In the genomic region with DNA sequence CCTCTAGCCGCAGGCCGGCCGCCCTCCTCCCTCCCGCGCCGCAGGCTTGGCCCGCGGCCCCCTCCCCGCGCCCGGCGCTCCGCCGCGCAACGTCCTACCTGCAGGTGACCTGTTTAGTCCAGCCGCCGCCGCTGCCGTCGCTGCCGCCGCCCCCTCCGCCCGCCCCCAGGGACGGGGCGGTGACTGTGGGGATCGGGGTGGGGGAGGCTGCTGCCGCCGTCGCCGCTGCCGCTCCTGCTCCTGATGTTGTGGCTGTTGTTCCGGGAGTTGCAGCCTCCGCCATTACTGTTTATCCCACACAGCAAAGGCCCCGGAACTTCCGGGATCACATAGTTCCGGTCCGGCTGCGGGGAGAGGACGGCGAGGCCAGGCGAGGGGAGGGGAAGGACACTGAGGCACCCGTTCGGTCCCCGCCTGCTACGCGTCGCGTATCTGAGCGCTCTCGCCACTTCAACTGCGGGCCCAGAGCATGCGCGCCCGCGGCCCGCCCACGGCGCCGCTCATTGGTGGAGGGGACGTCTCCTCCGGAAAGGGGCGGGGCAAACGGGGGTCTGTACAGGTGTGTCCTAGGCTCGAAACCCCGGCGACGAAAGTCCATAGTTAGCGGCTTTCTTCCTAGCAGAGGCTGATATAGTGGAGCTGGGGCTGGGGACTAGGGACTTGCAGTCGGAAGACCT, we compare ENCODE assay signal across 1 cellular context.
A peak's percentile ranks its signal among the peaks of the same experiment; 100 is the strongest.
TF ChIP-seq lines count a peak whose summit lies in the region.

A gene with protein sequence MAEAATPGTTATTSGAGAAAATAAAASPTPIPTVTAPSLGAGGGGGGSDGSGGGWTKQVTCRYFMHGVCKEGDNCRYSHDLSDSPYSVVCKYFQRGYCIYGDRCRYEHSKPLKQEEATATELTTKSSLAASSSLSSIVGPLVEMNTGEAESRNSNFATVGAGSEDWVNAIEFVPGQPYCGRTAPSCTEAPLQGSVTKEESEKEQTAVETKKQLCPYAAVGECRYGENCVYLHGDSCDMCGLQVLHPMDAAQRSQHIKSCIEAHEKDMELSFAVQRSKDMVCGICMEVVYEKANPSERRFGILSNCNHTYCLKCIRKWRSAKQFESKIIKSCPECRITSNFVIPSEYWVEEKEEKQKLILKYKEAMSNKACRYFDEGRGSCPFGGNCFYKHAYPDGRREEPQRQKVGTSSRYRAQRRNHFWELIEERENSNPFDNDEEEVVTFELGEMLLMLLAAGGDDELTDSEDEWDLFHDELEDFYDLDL (minus strand): TSS at position 444 of the 677 bp plus-strand sequence. CDS start 161 bp downstream, at position 283.

TF ChIP-seq in GM12878, 131 proteins besides CTCF, POLR2A, EP300 and RAD21 (continued from another document and continues in another):
- TF ChIP-seq MYC (IDR thresholded peaks at IDR 0.05; ENCODE audit: insufficient read depth, insufficient read length, insufficient replicate concordance, low read length, severe bottlenecking), result no peak
- TF ChIP-seq ZNF207 (IDR thresholded peaks at IDR 0.05; ENCODE audit: borderline replicate concordance), result no peak
- no peak for TF ChIP-seq SRF (IDR thresholded peaks at IDR 0.05; ENCODE audit: low read depth in 2 of 2, low read length in 2 of 2)
- TF ChIP-seq, protein P1, sequence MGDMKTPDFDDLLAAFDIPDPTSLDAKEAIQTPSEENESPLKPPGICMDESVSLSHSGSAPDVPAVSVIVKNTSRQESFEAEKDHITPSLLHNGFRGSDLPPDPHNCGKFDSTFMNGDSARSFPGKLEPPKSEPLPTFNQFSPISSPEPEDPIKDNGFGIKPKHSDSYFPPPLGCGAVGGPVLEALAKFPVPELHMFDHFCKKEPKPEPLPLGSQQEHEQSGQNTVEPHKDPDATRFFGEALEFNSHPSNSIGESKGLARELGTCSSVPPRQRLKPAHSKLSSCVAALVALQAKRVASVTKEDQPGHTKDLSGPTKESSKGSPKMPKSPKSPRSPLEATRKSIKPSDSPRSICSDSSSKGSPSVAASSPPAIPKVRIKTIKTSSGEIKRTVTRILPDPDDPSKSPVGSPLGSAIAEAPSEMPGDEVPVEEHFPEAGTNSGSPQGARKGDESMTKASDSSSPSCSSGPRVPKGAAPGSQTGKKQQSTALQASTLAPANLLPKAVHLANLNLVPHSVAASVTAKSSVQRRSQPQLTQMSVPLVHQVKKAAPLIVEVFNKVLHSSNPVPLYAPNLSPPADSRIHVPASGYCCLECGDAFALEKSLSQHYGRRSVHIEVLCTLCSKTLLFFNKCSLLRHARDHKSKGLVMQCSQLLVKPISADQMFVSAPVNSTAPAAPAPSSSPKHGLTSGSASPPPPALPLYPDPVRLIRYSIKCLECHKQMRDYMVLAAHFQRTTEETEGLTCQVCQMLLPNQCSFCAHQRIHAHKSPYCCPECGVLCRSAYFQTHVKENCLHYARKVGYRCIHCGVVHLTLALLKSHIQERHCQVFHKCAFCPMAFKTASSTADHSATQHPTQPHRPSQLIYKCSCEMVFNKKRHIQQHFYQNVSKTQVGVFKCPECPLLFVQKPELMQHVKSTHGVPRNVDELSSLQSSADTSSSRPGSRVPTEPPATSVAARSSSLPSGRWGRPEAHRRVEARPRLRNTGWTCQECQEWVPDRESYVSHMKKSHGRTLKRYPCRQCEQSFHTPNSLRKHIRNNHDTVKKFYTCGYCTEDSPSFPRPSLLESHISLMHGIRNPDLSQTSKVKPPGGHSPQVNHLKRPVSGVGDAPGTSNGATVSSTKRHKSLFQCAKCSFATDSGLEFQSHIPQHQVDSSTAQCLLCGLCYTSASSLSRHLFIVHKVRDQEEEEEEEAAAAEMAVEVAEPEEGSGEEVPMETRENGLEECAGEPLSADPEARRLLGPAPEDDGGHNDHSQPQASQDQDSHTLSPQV (IDR thresholded peaks at IDR 0.05), result no peak
- no peak for TF ChIP-seq MEF2A (IDR thresholded peaks at IDR 0.05; ENCODE audit: insufficient read depth, low read depth, low read length)
- TF ChIP-seq EED (IDR thresholded peaks at IDR 0.05; ENCODE audit: low read depth), result no peak
- TF ChIP-seq IKZF1 (conservative IDR thresholded peaks at IDR 0.05), result peak; percentile 67
- TF ChIP-seq, protein P2, sequence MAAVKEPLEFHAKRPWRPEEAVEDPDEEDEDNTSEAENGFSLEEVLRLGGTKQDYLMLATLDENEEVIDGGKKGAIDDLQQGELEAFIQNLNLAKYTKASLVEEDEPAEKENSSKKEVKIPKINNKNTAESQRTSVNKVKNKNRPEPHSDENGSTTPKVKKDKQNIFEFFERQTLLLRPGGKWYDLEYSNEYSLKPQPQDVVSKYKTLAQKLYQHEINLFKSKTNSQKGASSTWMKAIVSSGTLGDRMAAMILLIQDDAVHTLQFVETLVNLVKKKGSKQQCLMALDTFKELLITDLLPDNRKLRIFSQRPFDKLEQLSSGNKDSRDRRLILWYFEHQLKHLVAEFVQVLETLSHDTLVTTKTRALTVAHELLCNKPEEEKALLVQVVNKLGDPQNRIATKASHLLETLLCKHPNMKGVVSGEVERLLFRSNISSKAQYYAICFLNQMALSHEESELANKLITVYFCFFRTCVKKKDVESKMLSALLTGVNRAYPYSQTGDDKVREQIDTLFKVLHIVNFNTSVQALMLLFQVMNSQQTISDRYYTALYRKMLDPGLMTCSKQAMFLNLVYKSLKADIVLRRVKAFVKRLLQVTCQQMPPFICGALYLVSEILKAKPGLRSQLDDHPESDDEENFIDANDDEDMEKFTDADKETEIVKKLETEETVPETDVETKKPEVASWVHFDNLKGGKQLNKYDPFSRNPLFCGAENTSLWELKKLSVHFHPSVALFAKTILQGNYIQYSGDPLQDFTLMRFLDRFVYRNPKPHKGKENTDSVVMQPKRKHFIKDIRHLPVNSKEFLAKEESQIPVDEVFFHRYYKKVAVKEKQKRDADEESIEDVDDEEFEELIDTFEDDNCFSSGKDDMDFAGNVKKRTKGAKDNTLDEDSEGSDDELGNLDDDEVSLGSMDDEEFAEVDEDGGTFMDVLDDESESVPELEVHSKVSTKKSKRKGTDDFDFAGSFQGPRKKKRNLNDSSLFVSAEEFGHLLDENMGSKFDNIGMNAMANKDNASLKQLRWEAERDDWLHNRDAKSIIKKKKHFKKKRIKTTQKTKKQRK (IDR thresholded peaks at IDR 0.05; ENCODE audit: low read depth, low read length), result no peak
- TF ChIP-seq, protein P3, sequence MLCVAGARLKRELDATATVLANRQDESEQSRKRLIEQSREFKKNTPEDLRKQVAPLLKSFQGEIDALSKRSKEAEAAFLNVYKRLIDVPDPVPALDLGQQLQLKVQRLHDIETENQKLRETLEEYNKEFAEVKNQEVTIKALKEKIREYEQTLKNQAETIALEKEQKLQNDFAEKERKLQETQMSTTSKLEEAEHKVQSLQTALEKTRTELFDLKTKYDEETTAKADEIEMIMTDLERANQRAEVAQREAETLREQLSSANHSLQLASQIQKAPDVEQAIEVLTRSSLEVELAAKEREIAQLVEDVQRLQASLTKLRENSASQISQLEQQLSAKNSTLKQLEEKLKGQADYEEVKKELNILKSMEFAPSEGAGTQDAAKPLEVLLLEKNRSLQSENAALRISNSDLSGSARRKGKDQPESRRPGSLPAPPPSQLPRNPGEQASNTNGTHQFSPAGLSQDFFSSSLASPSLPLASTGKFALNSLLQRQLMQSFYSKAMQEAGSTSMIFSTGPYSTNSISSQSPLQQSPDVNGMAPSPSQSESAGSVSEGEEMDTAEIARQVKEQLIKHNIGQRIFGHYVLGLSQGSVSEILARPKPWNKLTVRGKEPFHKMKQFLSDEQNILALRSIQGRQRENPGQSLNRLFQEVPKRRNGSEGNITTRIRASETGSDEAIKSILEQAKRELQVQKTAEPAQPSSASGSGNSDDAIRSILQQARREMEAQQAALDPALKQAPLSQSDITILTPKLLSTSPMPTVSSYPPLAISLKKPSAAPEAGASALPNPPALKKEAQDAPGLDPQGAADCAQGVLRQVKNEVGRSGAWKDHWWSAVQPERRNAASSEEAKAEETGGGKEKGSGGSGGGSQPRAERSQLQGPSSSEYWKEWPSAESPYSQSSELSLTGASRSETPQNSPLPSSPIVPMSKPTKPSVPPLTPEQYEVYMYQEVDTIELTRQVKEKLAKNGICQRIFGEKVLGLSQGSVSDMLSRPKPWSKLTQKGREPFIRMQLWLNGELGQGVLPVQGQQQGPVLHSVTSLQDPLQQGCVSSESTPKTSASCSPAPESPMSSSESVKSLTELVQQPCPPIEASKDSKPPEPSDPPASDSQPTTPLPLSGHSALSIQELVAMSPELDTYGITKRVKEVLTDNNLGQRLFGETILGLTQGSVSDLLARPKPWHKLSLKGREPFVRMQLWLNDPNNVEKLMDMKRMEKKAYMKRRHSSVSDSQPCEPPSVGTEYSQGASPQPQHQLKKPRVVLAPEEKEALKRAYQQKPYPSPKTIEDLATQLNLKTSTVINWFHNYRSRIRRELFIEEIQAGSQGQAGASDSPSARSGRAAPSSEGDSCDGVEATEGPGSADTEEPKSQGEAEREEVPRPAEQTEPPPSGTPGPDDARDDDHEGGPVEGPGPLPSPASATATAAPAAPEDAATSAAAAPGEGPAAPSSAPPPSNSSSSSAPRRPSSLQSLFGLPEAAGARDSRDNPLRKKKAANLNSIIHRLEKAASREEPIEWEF (IDR thresholded peaks at IDR 0.05; ENCODE audit: insufficient replicate concordance, low read depth, low read length), result no peak
- TF ChIP-seq FOXM1 (IDR thresholded peaks at IDR 0.05; ENCODE audit: low read depth, low read length), result no peak
- no peak for TF ChIP-seq SUPT20H (IDR thresholded peaks at IDR 0.05; ENCODE audit: borderline replicate concordance, control insufficient read depth, low read depth, low read length)
- TF ChIP-seq SUZ12 (IDR thresholded peaks at IDR 0.05; ENCODE audit: unreplicated experiment), result no peak
- TF ChIP-seq STAT3 (IDR thresholded peaks at IDR 0.05; ENCODE audit: low read depth, low read length), result no peak
- no peak; the same call in none of the 2 replicates for TF ChIP-seq DPF2 (IDR thresholded peaks at IDR 0.05)
- TF ChIP-seq, protein P4, sequence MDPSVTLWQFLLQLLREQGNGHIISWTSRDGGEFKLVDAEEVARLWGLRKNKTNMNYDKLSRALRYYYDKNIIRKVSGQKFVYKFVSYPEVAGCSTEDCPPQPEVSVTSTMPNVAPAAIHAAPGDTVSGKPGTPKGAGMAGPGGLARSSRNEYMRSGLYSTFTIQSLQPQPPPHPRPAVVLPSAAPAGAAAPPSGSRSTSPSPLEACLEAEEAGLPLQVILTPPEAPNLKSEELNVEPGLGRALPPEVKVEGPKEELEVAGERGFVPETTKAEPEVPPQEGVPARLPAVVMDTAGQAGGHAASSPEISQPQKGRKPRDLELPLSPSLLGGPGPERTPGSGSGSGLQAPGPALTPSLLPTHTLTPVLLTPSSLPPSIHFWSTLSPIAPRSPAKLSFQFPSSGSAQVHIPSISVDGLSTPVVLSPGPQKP (IDR thresholded peaks at IDR 0.05; ENCODE audit: low read depth, low read length), result peak; percentile 64
- no peak for TF ChIP-seq NR2C1 (IDR thresholded peaks at IDR 0.05)
- TF ChIP-seq YY1 (IDR thresholded peaks at IDR 0.05; ENCODE audit: low read depth, low read length), result peak; percentile 94
- no peak; the same call in 2 of the 3 replicates for TF ChIP-seq POU2F2 (IDR thresholded peaks at IDR 0.05; ENCODE audit: borderline replicate concordance, low read depth, low read length)
- no peak for TF ChIP-seq ATF7 (IDR thresholded peaks at IDR 0.05; ENCODE audit: low read depth)
- TF ChIP-seq EZH2 (IDR thresholded peaks at IDR 0.05; ENCODE audit: borderline replicate concordance, control insufficient read depth, low read depth, low read length), result no peak
- TF ChIP-seq TARDBP (IDR thresholded peaks at IDR 0.05; ENCODE audit: borderline replicate concordance), result no peak
- TF ChIP-seq TCF3 (IDR thresholded peaks at IDR 0.05; ENCODE audit: borderline replicate concordance, insufficient read depth, low read depth, low read length), result 0 out of 2 replicates have a peak, but pooled peaks have one; percentile 8
- no peak for TF ChIP-seq MTA2 (IDR thresholded peaks at IDR 0.05; ENCODE audit: low read depth)
- TF ChIP-seq, protein P5, sequence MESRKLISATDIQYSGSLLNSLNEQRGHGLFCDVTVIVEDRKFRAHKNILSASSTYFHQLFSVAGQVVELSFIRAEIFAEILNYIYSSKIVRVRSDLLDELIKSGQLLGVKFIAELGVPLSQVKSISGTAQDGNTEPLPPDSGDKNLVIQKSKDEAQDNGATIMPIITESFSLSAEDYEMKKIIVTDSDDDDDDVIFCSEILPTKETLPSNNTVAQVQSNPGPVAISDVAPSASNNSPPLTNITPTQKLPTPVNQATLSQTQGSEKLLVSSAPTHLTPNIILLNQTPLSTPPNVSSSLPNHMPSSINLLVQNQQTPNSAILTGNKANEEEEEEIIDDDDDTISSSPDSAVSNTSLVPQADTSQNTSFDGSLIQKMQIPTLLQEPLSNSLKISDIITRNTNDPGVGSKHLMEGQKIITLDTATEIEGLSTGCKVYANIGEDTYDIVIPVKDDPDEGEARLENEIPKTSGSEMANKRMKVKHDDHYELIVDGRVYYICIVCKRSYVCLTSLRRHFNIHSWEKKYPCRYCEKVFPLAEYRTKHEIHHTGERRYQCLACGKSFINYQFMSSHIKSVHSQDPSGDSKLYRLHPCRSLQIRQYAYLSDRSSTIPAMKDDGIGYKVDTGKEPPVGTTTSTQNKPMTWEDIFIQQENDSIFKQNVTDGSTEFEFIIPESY (IDR thresholded peaks at IDR 0.05), result no peak
- TF ChIP-seq, protein P6, sequence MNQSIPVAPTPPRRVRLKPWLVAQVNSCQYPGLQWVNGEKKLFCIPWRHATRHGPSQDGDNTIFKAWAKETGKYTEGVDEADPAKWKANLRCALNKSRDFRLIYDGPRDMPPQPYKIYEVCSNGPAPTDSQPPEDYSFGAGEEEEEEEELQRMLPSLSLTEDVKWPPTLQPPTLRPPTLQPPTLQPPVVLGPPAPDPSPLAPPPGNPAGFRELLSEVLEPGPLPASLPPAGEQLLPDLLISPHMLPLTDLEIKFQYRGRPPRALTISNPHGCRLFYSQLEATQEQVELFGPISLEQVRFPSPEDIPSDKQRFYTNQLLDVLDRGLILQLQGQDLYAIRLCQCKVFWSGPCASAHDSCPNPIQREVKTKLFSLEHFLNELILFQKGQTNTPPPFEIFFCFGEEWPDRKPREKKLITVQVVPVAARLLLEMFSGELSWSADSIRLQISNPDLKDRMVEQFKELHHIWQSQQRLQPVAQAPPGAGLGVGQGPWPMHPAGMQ (IDR thresholded peaks at IDR 0.05; ENCODE audit: borderline replicate concordance), result no peak
- no peak for TF ChIP-seq MYB (IDR thresholded peaks at IDR 0.05; ENCODE audit: borderline replicate concordance, low read depth, low read length)
- TF ChIP-seq SREBF1 (IDR thresholded peaks at IDR 0.05; ENCODE audit: low read length), result no peak
- no peak for TF ChIP-seq MTA3 (IDR thresholded peaks at IDR 0.05; ENCODE audit: borderline replicate concordance, low read length)
- TF ChIP-seq, protein P7, sequence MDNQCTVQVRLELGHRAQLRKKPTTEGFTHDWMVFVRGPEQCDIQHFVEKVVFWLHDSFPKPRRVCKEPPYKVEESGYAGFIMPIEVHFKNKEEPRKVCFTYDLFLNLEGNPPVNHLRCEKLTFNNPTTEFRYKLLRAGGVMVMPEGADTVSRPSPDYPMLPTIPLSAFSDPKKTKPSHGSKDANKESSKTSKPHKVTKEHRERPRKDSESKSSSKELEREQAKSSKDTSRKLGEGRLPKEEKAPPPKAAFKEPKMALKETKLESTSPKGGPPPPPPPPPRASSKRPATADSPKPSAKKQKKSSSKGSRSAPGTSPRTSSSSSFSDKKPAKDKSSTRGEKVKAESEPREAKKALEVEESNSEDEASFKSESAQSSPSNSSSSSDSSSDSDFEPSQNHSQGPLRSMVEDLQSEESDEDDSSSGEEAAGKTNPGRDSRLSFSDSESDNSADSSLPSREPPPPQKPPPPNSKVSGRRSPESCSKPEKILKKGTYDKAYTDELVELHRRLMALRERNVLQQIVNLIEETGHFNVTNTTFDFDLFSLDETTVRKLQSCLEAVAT (IDR thresholded peaks at IDR 0.05), result no peak
- TF ChIP-seq FOXK2 (IDR thresholded peaks at IDR 0.05), result peak; percentile 51
- TF ChIP-seq ZNF24 (IDR thresholded peaks at IDR 0.05), result no peak
- TF ChIP-seq ZSCAN29 (IDR thresholded peaks at IDR 0.05), result no peak
